ENCODE assay signal across 8 cellular contexts in genomic region chr16:56606688-56607618, GRCh38. TPM values are rescaled to one million over a fixed set of nuclear protein-coding genes. Genes with fewer than 3 reads are reported as not detected.
DNase-seq lines count a peak whose midpoint lies in the region; ATAC-seq, FAIRE-seq and TF ChIP-seq lines count a peak whose summit lies in the region.

No MANE protein-coding gene starts in this region.

- TF ChIP-seq CTCF in fibroblast of lung (conservative IDR thresholded peaks at IDR 0.05 in 1 of 2, IDR thresholded peaks at IDR 0.05 in 1 of 2; ENCODE audit: low read depth in 1 of 2, low read length in 2 of 2) (no peak), neural crest cell (conservative IDR thresholded peaks at IDR 0.05) (no peak)

- H3K4me3 ChIP-seq in fibroblast of lung (replicated peaks in 1 of 4; ENCODE audit: control extremely low read depth in 1 of 4, insufficient read depth in 1 of 4, low read depth in 3 of 4, low read length in 4 of 4) = peak overlapping the region; percentile 6 to 81 (median 20)

- H3K9ac ChIP-seq in fibroblast of lung (ENCODE audit: insufficient read depth, low read length) = peak overlapping the region; percentile 83

- H3K27me3 Mint-ChIP-seq in neural crest cell (ENCODE audit: low read depth) = peaks cover 38% of the 10 kb centered on the region

- peaks cover 40% of the 10 kb centered on the region for H3K4me1 ChIP-seq in fibroblast of lung (ENCODE audit: control insufficient read depth, extremely low read depth, insufficient read depth, low read length)

- peak overlapping the region; percentile 33 for H2AFZ ChIP-seq in fibroblast of lung (ENCODE audit: low read length)

- peak; percentile 41; the same call in 1 of the 2 replicates for TF ChIP-seq POLR2A in H54 (IDR thresholded peaks at IDR 0.05; ENCODE audit: low read depth, low read length)

- no peaks in the 10 kb centered on the region for H3K36me3 Mint-ChIP-seq in neural crest cell (ENCODE audit: low read depth)

- no peaks in the 10 kb centered on the region for H4K20me1 ChIP-seq in fibroblast of lung (ENCODE audit: control insufficient read depth, extremely low read depth, insufficient read depth, low read length)

- peaks cover 42% of the 10 kb centered on the region for H3K4me1 Mint-ChIP-seq in neural crest cell

- H3K9me3 ChIP-seq in fibroblast of lung (ENCODE audit: control insufficient read depth, insufficient read depth, low read depth, low read length) = no peaks in the 10 kb centered on the region

- peak overlapping the region; percentile 4 for H3K4me3 Mint-ChIP-seq in neural crest cell

- H3K4me2 ChIP-seq in fibroblast of lung (ENCODE audit: extremely low read depth, insufficient read depth, low read length) = peak overlapping the region; percentile 57

- DNase-seq in H54 (ENCODE audit: insufficient read length, low spot score) = peak; percentile 80
- DNase-seq in T1000 (lab: John Stamatoyannopoulos, UW) = peak; percentile 77
- peak; percentile 98 to 100 for DNase-seq in fibroblast of lung (ENCODE audit: low read depth in 2 of 2)
- no peak for DNase-seq in neural crest cell (ENCODE audit: low read depth, low spot score)
- no peak for DNase-seq in cortex of kidney (lab: John Stamatoyannopoulos, UW)
- DNase-seq in cerebellar nuclear complex (lab: John Stamatoyannopoulos, UW) = no peak
- no peak for DNase-seq in DMS79 treated with DMSO at 0.1 percent for 48 hours (lab: John Stamatoyannopoulos, UW)

- H3K27ac ChIP-seq in fibroblast of lung (ENCODE audit: insufficient read depth, low read length) = peak overlapping the region; percentile 99

- no peak for ATAC-seq in HG03039 (IDR thresholded peaks at IDR 0.05; ENCODE audit: unreplicated experiment)

- no peaks in the 10 kb centered on the region for H3K9me3 Mint-ChIP-seq in neural crest cell

- H3K79me2 ChIP-seq in fibroblast of lung (ENCODE audit: control insufficient read depth, insufficient read depth, low read length) = peaks cover 11% of the 10 kb centered on the region

- peak; percentile 6 for FAIRE-seq in H54 (lab: Jason Lieb, UNC)

- no peak overlapping the region for H3K27ac Mint-ChIP-seq in neural crest cell (ENCODE audit: unreplicated experiment)

- no peaks in the 10 kb centered on the region for H3K36me3 ChIP-seq in fibroblast of lung (ENCODE audit: control insufficient read depth, insufficient read depth, low read length)

- no peaks in the 10 kb centered on the region for H3K27me3 ChIP-seq in fibroblast of lung (ENCODE audit: control insufficient read depth, insufficient read depth, low read length)

RNA-seq across cellular contexts. Expression of gene MT2A, which starts 1.4 kb away (rescaled TPM):
- total RNA-seq in fibroblast of lung (76.5 and 113 TPM in 2 replicates), neural crest cell (11.6 and 13.8 TPM in 2 replicates)
- polyA plus RNA-seq in fibroblast of lung = 49.2 and 225 TPM in 2 replicates
- polyA plus RNA-seq in fibroblast of lung (2012) = 1,082 and 3,263 TPM in 2 replicates
- polyA minus RNA-seq in fibroblast of lung (ENCODE audit: low replicate concordance) = 122 and 423 TPM in 2 replicates

RNA-seq across cellular contexts. Expression of gene MT3, which starts 17.6 kb away (rescaled TPM):
- total RNA-seq in fibroblast of lung (not detected in 2 replicates), neural crest cell (not detected in 2 replicates)
- polyA plus RNA-seq in fibroblast of lung = not detected in 2 replicates
- not detected in 2 replicates for polyA plus RNA-seq in fibroblast of lung (2012)
- polyA minus RNA-seq in fibroblast of lung (ENCODE audit: low replicate concordance) = not detected in 2 replicates

RNA-seq across cellular contexts. Expression of gene MT1E, which starts 18.6 kb away (rescaled TPM):
- total RNA-seq in fibroblast of lung (251 and 390 TPM in 2 replicates), neural crest cell (0.49 and 0.59 TPM in 2 replicates)
- polyA plus RNA-seq in fibroblast of lung = 465 and 572 TPM in 2 replicates
- 540 and 543 TPM in 2 replicates for polyA plus RNA-seq in fibroblast of lung (2012)
- polyA minus RNA-seq in fibroblast of lung (ENCODE audit: low replicate concordance) = 165 and 234 TPM in 2 replicates

RNA-seq across cellular contexts. Expression of gene MT1M, which starts 25.5 kb away (rescaled TPM):
- total RNA-seq in fibroblast of lung (18.5 and 58.8 TPM in 2 replicates), neural crest cell (not detected in 2 replicates)
- 6.9 and 8.5 TPM in 2 replicates for polyA plus RNA-seq in fibroblast of lung
- 16.4 and 18.9 TPM in 2 replicates for polyA plus RNA-seq in fibroblast of lung (2012)
- polyA minus RNA-seq in fibroblast of lung (ENCODE audit: low replicate concordance) = 6.3 and 8.2 TPM in 2 replicates

RNA-seq across cellular contexts. Expression of gene MT1A, which starts 31.5 kb away (rescaled TPM):
- 2.3 and 5.3 TPM in 2 replicates for total RNA-seq in fibroblast of lung
- 2.9 and 4.8 TPM in 2 replicates for polyA plus RNA-seq in fibroblast of lung
- 6.6 and 17.7 TPM in 2 replicates for polyA plus RNA-seq in fibroblast of lung (2012)
- polyA minus RNA-seq in fibroblast of lung (ENCODE audit: low replicate concordance) = 14.7 and 17.9 TPM in 2 replicates
- total RNA-seq in neural crest cell = not detected in 2 replicates

Comparison
In these comparisons a context has a peak if more than half of its experiments do, and no peak if none do; other contexts are left out.
1. DNase-seq: peak in H54 (single experiment), T1000 (single experiment) and fibroblast of lung (2 of 2); none in neural crest cell (single experiment), cortex of kidney (single experiment), cerebellar nuclear complex (0 of 2) and DMS79 treated with DMSO at 0.1 percent for 48 hours (single experiment).
2. RNA of gene MT1E, which starts 18.6 kb away (total RNA-seq): 251 to 390 TPM in fibroblast of lung; 0.49 to 0.59 TPM in neural crest cell; every median in the first group is over 100 times any median in the second.